8 cellular contexts compared by ENCODE assay signal in the genomic region with DNA sequence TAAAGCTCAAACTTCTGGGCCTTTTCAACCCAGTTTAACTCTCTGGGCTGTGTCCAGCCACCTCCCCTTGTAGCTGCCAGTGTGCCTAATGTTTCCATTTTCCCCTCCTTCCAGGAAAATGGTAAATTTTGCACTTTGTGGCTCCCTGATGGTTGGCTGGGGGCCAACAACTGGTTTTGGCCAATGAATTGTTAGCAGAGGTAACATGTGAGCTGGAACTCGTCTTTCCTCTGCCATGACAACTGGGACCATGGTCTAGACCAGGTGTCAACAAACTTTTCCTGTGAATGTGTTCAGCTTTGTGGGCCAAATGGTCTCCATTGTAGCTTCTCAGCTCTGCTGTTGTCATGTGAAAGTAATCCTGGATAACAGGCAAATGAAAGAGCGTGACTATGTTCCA.
"Had no signal": no experiment of that assay in that cellular context is flagged by ENCODE, and none has a peak within 500 bp of the region (broad histone marks: within the 10 kb centered on the region; RNA-seq: fewer than 3 reads in every experiment).

No MANE protein-coding gene starts in this region.

- H3K4me3 ChIP-seq: GM23338 had no signal

- H2AFZ ChIP-seq: GM23338 had no signal

- ATAC-seq: GM23338 had no signal

- DNase-seq: H9, HCEC 1CT, IMR-90, KG1 had no signal

- FAIRE-seq: H1, H54, HTR-8/SVneo had no signal

- H3K4me2 ChIP-seq: GM23338 had no signal
